1 cellular context compared by ENCODE assay signal in the genomic region with DNA sequence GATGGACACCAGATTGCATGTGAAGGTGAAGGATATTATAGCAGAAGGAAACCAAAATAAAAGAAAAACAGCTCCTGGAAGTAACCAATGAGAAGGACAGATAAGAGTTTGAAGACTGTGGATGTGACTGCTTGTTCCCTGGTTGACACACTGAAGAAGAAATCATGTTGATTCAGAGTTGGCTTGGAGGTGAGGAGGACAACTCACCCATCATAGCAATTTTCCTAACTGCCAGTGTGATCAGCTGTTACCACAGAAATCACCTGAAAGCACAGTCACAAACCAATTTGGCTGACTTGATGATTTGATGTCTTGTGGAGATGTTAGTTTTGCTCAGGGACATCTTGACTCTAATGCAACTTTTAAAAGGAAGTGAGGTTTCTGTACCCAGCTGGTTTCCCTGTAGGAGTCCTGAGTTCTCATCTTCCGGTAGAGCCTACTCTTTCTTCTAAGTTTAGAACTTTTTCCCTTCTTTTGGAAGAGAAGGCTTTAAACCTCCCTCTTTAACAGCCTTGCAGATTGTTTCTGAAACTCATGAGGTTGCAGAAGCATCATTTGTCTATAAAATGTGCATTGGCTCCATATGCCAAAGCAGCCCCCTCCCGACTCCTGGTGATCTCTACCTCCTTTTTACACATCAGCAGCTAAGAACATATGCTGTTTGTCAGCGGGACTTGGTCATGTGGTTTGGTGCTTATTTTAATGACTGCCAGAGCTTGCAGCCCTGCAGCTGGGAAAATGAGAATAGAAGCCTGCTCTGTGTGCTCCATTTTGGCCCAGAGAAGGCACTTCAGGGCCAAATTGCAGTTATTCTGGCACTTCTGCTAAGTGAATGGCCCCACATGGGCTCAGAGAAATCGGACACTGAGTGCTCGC.
TF ChIP-seq lines count a peak whose summit lies in the region.

No MANE protein-coding gene starts in this region.

TF ChIP-seq in SK-N-SH, 30 proteins besides CTCF, POLR2A, EP300 and RAD21 (continued from another document):
- TF ChIP-seq, protein P1, sequence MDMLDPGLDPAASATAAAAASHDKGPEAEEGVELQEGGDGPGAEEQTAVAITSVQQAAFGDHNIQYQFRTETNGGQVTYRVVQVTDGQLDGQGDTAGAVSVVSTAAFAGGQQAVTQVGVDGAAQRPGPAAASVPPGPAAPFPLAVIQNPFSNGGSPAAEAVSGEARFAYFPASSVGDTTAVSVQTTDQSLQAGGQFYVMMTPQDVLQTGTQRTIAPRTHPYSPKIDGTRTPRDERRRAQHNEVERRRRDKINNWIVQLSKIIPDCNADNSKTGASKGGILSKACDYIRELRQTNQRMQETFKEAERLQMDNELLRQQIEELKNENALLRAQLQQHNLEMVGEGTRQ (IDR thresholded peaks at IDR 0.05; ENCODE audit: borderline replicate concordance, low read depth, low read length), result no peak
- no peak for TF ChIP-seq USF1 (IDR thresholded peaks at IDR 0.05; ENCODE audit: borderline replicate concordance, low read depth)
- TF ChIP-seq GABPA (IDR thresholded peaks at IDR 0.05; ENCODE audit: low read depth), result no peak
- no peak for TF ChIP-seq SIN3A (IDR thresholded peaks at IDR 0.05; ENCODE audit: borderline replicate concordance, low read depth, low read length)
- TF ChIP-seq, protein P2, sequence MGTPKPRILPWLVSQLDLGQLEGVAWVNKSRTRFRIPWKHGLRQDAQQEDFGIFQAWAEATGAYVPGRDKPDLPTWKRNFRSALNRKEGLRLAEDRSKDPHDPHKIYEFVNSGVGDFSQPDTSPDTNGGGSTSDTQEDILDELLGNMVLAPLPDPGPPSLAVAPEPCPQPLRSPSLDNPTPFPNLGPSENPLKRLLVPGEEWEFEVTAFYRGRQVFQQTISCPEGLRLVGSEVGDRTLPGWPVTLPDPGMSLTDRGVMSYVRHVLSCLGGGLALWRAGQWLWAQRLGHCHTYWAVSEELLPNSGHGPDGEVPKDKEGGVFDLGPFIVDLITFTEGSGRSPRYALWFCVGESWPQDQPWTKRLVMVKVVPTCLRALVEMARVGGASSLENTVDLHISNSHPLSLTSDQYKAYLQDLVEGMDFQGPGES (IDR thresholded peaks at IDR 0.05; ENCODE audit: low read depth, low read length), result no peak
- TF ChIP-seq, protein P3, sequence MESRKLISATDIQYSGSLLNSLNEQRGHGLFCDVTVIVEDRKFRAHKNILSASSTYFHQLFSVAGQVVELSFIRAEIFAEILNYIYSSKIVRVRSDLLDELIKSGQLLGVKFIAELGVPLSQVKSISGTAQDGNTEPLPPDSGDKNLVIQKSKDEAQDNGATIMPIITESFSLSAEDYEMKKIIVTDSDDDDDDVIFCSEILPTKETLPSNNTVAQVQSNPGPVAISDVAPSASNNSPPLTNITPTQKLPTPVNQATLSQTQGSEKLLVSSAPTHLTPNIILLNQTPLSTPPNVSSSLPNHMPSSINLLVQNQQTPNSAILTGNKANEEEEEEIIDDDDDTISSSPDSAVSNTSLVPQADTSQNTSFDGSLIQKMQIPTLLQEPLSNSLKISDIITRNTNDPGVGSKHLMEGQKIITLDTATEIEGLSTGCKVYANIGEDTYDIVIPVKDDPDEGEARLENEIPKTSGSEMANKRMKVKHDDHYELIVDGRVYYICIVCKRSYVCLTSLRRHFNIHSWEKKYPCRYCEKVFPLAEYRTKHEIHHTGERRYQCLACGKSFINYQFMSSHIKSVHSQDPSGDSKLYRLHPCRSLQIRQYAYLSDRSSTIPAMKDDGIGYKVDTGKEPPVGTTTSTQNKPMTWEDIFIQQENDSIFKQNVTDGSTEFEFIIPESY (IDR thresholded peaks at IDR 0.05; ENCODE audit: borderline replicate concordance, low read depth), result no peak
- no peak for TF ChIP-seq FOXJ3 (CRISPR knock-in tag; IDR thresholded peaks at IDR 0.05)
- TF ChIP-seq CHD2 (IDR thresholded peaks at IDR 0.05; ENCODE audit: low read length, partially characterized antibody), result no peak
- no peak for TF ChIP-seq POLR2AphosphoS5 (IDR thresholded peaks at IDR 0.05; ENCODE audit: low read depth, low read length)
- no peak for TF ChIP-seq FOSL2 (IDR thresholded peaks at IDR 0.05; ENCODE audit: borderline replicate concordance, low read depth)
- TF ChIP-seq PBX3 (IDR thresholded peaks at IDR 0.05), result no peak
- TF ChIP-seq YY1 (IDR thresholded peaks at IDR 0.05; ENCODE audit: low read depth), result no peak
- TF ChIP-seq NRF1 (IDR thresholded peaks at IDR 0.05; ENCODE audit: low read depth, low read length), result no peak
- no peak for TF ChIP-seq TAF1 (IDR thresholded peaks at IDR 0.05; ENCODE audit: borderline replicate concordance, low read depth, low read length)
- TF ChIP-seq GATA2 (CRISPR knock-in tag; IDR thresholded peaks at IDR 0.05), result no peak
- no peak for TF ChIP-seq TEAD4 (IDR thresholded peaks at IDR 0.05; ENCODE audit: borderline replicate concordance, insufficient read depth)
